ENCODE assay signal across 7 cellular contexts in the genomic region with DNA sequence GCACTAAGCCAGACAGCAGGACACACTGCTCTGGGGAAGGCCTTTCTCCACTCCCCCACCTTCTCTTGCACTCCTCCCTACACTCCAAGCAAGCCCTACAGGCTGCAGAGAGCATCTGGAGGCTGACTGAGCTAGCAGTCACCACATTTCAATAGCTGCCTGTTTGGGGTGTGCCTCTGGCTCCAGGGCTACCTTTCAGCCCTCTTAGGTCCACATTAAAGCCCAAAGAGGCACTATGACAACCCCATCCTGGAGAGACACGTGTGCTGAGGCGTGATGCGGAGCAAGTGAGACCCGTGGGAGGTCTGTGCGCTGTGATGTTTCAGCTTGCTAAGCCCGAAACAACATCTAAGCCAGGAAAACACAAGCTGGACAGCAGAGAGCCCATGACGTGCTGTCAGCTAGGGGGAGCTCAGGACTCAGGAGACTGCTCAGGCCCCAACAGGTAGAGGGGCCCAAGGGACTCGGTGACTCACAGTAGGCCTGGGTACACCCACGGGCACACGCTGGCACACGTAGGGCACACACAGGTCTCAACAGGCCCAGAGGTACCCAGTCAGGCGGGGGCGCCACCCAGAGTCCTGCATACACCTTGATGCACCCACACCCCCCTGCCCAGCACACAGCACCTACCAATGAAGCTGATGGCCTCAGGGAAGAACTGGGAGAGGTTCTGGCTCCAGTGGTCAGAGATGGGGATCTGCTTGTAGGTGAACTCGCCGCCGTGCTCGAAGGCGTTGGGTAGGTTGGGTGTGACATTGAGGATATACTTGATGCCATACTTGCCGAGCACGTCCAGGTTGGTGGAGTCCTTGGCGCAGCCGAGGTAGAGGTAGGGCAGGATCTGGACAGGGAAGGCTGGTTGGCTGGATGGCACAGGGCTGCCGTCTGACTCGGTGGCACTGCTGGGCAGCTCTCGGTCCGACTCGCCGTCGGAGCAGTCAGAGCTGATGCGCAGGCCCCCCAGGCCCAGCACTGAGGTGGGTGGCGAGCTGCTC. TPM values are rescaled to one million over a fixed set of nuclear protein-coding genes. Genes with fewer than 3 reads are reported as not detected.
DNase-seq lines count a peak whose midpoint lies in the region; ATAC-seq, FAIRE-seq and TF ChIP-seq lines count a peak whose summit lies in the region.

No MANE protein-coding gene starts in this region.

- H3K4ac ChIP-seq in neuronal stem cell (ENCODE audit: low read length) = no peak overlapping the region

- H3K36me3 ChIP-seq in neuronal stem cell (replicated peaks in 1 of 2; ENCODE audit: control insufficient read depth in 2 of 2, insufficient read depth in 2 of 2, low read length in 2 of 2) (peaks cover 34 to 51% of the 10 kb centered on the region in 2 donors), upper lobe of left lung (peaks cover 13 to 51% (median 38%) of the 10 kb centered on the region in 4 donors)

- H3K79me1 ChIP-seq in neuronal stem cell (ENCODE audit: low read depth, low read length) = peaks cover 9% of the 10 kb centered on the region

- H3K4me3 Mint-ChIP-seq in activated CD4-positive, alpha-beta T cell treated with anti-CD3 and anti-CD28 coated beads, Interleukin-2, amount 10 ng/mL, durations not matched to agents 7 days and 5 days = peak overlapping the region; percentile 86
- peak overlapping the region; percentile 83 for H3K4me3 Mint-ChIP-seq in endothelial cell (ENCODE audit: unreplicated experiment)

- FAIRE-seq in HTR-8/SVneo (lab: Jason Lieb, UNC) = no peak

- no peaks in the 10 kb centered on the region for H3K27me3 Mint-ChIP-seq in activated CD4-positive, alpha-beta T cell treated with anti-CD3 and anti-CD28 coated beads, Interleukin-2, amount 10 ng/mL, durations not matched to agents 7 days and 5 days
- H3K27me3 Mint-ChIP-seq in endothelial cell (ENCODE audit: unreplicated experiment) = peaks cover 15% of the 10 kb centered on the region

- no peak for TF ChIP-seq EP300 in upper lobe of left lung (IDR thresholded peaks at IDR 0.05)

- H2BK12ac ChIP-seq in neuronal stem cell (ENCODE audit: low read length) = peak overlapping the region; percentile 7

- no peak overlapping the region for H4K91ac ChIP-seq in neuronal stem cell (ENCODE audit: low read depth, low read length, poor library complexity)

- CTCF ChIA-PET in activated CD4-positive, alpha-beta T cell treated with anti-CD3 and anti-CD28 coated beads, Interleukin-2, amount 10 ng/mL, durations not matched to agents 7 days and 5 days (lab: Charles Lee) = interaction anchor here (0.9 to 3.1 kb wide), 20 partner anchors 8 to 668 kb away, joined by 3 to 13 read pairs (median 4); a partner anchor contains a TSS

- H2AFZ ChIP-seq in neuronal stem cell (ENCODE audit: low read length) = peak overlapping the region; percentile 51

- no peak for TF ChIP-seq POLR2A in upper lobe of left lung (IDR thresholded peaks at IDR 0.05)

- POLR2A ChIA-PET in activated CD4-positive, alpha-beta T cell treated with anti-CD3 and anti-CD28 coated beads, Interleukin-2, amount 10 ng/mL, durations not matched to agents 7 days and 5 days (lab: Charles Lee) = no interaction called here

- peak overlapping the region; percentile 22 for H3K23ac ChIP-seq in neuronal stem cell (ENCODE audit: low read depth, low read length, poor library complexity)

- H2AK5ac ChIP-seq in neuronal stem cell (ENCODE audit: low read depth, low read length) = peak overlapping the region; percentile 8

- peak overlapping the region; percentile 94 for H3K27ac Mint-ChIP-seq in activated CD4-positive, alpha-beta T cell treated with anti-CD3 and anti-CD28 coated beads, Interleukin-2, amount 10 ng/mL, durations not matched to agents 7 days and 5 days
- H3K27ac Mint-ChIP-seq in endothelial cell (ENCODE audit: unreplicated experiment) = peak overlapping the region; percentile 86

- peak overlapping the region; percentile 38 for H2BK15ac ChIP-seq in neuronal stem cell (ENCODE audit: low read length)

- no peak overlapping the region for H3K4me2 ChIP-seq in neuronal stem cell (ENCODE audit: insufficient read depth, low read length, poor library complexity, severe bottlenecking)

- H3K27ac ChIP-seq in HL-60 (replicated peaks) = peak overlapping the region; percentile 85
- peak overlapping the region; percentile 44 for H3K27ac ChIP-seq in neuronal stem cell (replicated peaks; ENCODE audit: low read length)
- peak overlapping the region; percentile 85 to 92 (median 88) for H3K27ac ChIP-seq in upper lobe of left lung

- DNase-seq in HL-60 (ENCODE audit: low read depth in 1 of 2, low spot score in 1 of 2) = peak; percentile 28 to 42
- peak; percentile 49 for DNase-seq in activated CD4-positive, alpha-beta T cell treated with anti-CD3 and anti-CD28 coated beads, Interleukin-2, amount 10 ng/mL, durations not matched to agents 7 days and 5 days
- peak; percentile 26 for DNase-seq in endothelial cell (ENCODE audit: low spot score)
- no peak for DNase-seq in neuronal stem cell (ENCODE audit: low spot score)
- peak in 1 of 2 donors; percentile 56 for DNase-seq in upper lobe of left lung
- DNase-seq in NCI-H2227 treated with DMSO at 0.1 percent for 48 hours (lab: John Stamatoyannopoulos, UW) = no peak
- DNase-seq in HTR-8/SVneo (ENCODE audit: insufficient read length, low spot score) = no peak

- H3K9me3 ChIP-seq in neuronal stem cell (replicated peaks in 1 of 2; ENCODE audit: control insufficient read depth in 2 of 2, insufficient read depth in 1 of 2, low read depth in 1 of 2, low read length in 2 of 2) (no peaks in the 10 kb centered on the region), upper lobe of left lung (no peaks in the 10 kb centered on the region)

- H3K4me3 ChIP-seq in HL-60 (replicated peaks; ENCODE audit: insufficient read depth, low read length) (peak overlapping the region; percentile 62), neuronal stem cell (ENCODE audit: low read length in 2 of 2) (peak overlapping the region in 1 of 2 donors; percentile 54), upper lobe of left lung (peak overlapping the region in 3 of 4 donors; percentile 62 to 87 (median 81))

- peaks cover 50% of the 10 kb centered on the region for H3K4me1 Mint-ChIP-seq in activated CD4-positive, alpha-beta T cell treated with anti-CD3 and anti-CD28 coated beads, Interleukin-2, amount 10 ng/mL, durations not matched to agents 7 days and 5 days
- peaks cover 32% of the 10 kb centered on the region for H3K4me1 Mint-ChIP-seq in endothelial cell (ENCODE audit: unreplicated experiment)

- H3K27me3 ChIP-seq in HL-60 (ENCODE audit: insufficient read depth, poor library complexity, severe bottlenecking) (no peaks in the 10 kb centered on the region), neuronal stem cell (ENCODE audit: control insufficient read depth in 3 of 3, insufficient read depth in 3 of 3, low read depth in 1 of 3, low read length in 3 of 3) (peaks cover 0 to 11% (median 0%) of the 10 kb centered on the region in 3 experiments), upper lobe of left lung (no peaks in the 10 kb centered on the region)

- TF ChIP-seq CTCF in HL-60 (IDR thresholded peaks at IDR 0.05; ENCODE audit: insufficient read depth, low read length) = peak; percentile 6
- TF ChIP-seq CTCF in endothelial cell (IDR thresholded peaks at IDR 0.05; ENCODE audit: unreplicated experiment) = no peak
- TF ChIP-seq CTCF in upper lobe of left lung (IDR thresholded peaks at IDR 0.05) = peak in 2 of 6 experiments; percentile 3 to 28

- H4K8ac ChIP-seq in neuronal stem cell (ENCODE audit: low read depth, low read length) = peak overlapping the region; percentile 70

- no peak overlapping the region for H3K18ac ChIP-seq in neuronal stem cell (ENCODE audit: low read length)

- no CpG with 5 or more reads among the region's 31 CpGs for WGBS in neuronal stem cell (ENCODE audit: extremely low coverage in 2 of 2, insufficient read length in 2 of 2, insufficient replicate concordance in 1 of 2), 2 donors
- 68 to 80% methylated on average over 11 to 29 of the region's 31 CpGs for WGBS in upper lobe of left lung, 2 donors

- H3K14ac ChIP-seq in neuronal stem cell (ENCODE audit: low read length) = no peak overlapping the region

- peaks cover 21 to 22% of the 10 kb centered on the region in 2 donors for H3K4me1 ChIP-seq in neuronal stem cell (ENCODE audit: control insufficient read depth in 2 of 2, insufficient read depth in 1 of 2, low read depth in 1 of 2, low read length in 2 of 2)
- H3K4me1 ChIP-seq in upper lobe of left lung = peaks cover 65 to 83% (median 77%) of the 10 kb centered on the region in 4 donors

- no peak overlapping the region for H2BK120ac ChIP-seq in neuronal stem cell (ENCODE audit: low read depth, low read length)

- peak overlapping the region; percentile 75 for H3K9ac ChIP-seq in neuronal stem cell (ENCODE audit: low read depth, low read length, poor library complexity)

- ATAC-seq in upper lobe of left lung (ENCODE audit: low FRiP score in 2 of 2) = no peak

- peaks cover 35% of the 10 kb centered on the region for H3K36me3 Mint-ChIP-seq in activated CD4-positive, alpha-beta T cell treated with anti-CD3 and anti-CD28 coated beads, Interleukin-2, amount 10 ng/mL, durations not matched to agents 7 days and 5 days (ENCODE audit: low read depth)
- peaks cover 5% of the 10 kb centered on the region for H3K36me3 Mint-ChIP-seq in endothelial cell (ENCODE audit: low read depth, unreplicated experiment)

- H2BK5ac ChIP-seq in neuronal stem cell (ENCODE audit: low read length) = peak overlapping the region; percentile 36

- H3K9me3 Mint-ChIP-seq in activated CD4-positive, alpha-beta T cell treated with anti-CD3 and anti-CD28 coated beads, Interleukin-2, amount 10 ng/mL, durations not matched to agents 7 days and 5 days = no peaks in the 10 kb centered on the region
- H3K9me3 Mint-ChIP-seq in endothelial cell (ENCODE audit: unreplicated experiment) = no peaks in the 10 kb centered on the region

RNA-seq across cellular contexts. Expression of a gene that starts 2.8 kb away (rescaled TPM):
- 10 to 100 TPM; 38.3 to 42.0 TPM for total RNA-seq in activated CD4-positive, alpha-beta T cell treated with anti-CD3 and anti-CD28 coated beads, Interleukin-2, amount 10 ng/mL, durations not matched to agents 7 days and 5 days
- total RNA-seq in endothelial cell (ENCODE audit: unreplicated experiment) (21.7 TPM), upper lobe of left lung (10 to 100 TPM; 24.1 to 49.1 (median 35.3) TPM)
- polyA plus RNA-seq in neuronal stem cell (2013, experiment 1 of 2) = 13.5 TPM
- polyA plus RNA-seq in neuronal stem cell (2013, experiment 2 of 2) = 13.8 TPM

RNA-seq across cellular contexts. Expression of a gene that starts 57.9 kb away (rescaled TPM):
- 1,000 to 10,000 TPM; 1,423 to 1,425 TPM for total RNA-seq in activated CD4-positive, alpha-beta T cell treated with anti-CD3 and anti-CD28 coated beads, Interleukin-2, amount 10 ng/mL, durations not matched to agents 7 days and 5 days
- 925 TPM for total RNA-seq in endothelial cell (ENCODE audit: unreplicated experiment)
- 2,500 TPM for polyA plus RNA-seq in neuronal stem cell (2013, experiment 1 of 2)
- polyA plus RNA-seq in neuronal stem cell (2013, experiment 2 of 2) = 2,467 TPM
- 1,000 to 10,000 TPM in 1 of 6 donors, 100 to 1,000 TPM in 5; 306 to 1,159 (median 770) TPM for total RNA-seq in upper lobe of left lung

Comparison
In these comparisons a context has a peak if more than half of its experiments do, and no peak if none do; other contexts are left out.
1. DNase-seq: peak in HL-60 (2 of 2), activated CD4-positive, alpha-beta T cell treated with anti-CD3 and anti-CD28 coated beads, Interleukin-2, amount 10 ng/mL, durations not matched to agents 7 days and 5 days (single experiment) and endothelial cell (single experiment); none in neuronal stem cell (single experiment), NCI-H2227 treated with DMSO at 0.1 percent for 48 hours (single experiment) and HTR-8/SVneo (single experiment).
2. Peak in every context shown above with its lines, with median percentiles within 50 percentile points of each other: H3K27ac ChIP-seq.